ENCODE assay signal across 1 cellular context in genomic region chr16:67537636-67538591, GRCh38.
TF ChIP-seq lines count a peak whose summit lies in the region.

No MANE protein-coding gene starts in this region.

TF ChIP-seq in HepG2, 621 proteins besides CTCF, POLR2A, EP300 and RAD21 (continued from another document and continues in another):
- no peak for TF ChIP-seq TOPORS (CRISPR knock-in tag; IDR thresholded peaks at IDR 0.05)
- TF ChIP-seq BORCS8-MEF2B (CRISPR knock-in tag; IDR thresholded peaks at IDR 0.05) = no peak
- TF ChIP-seq PCBP1 (IDR thresholded peaks at IDR 0.05; ENCODE audit: borderline replicate concordance, low read depth, low read length) = no peak
- TF ChIP-seq ZUFSP (CRISPR knock-in tag; IDR thresholded peaks at IDR 0.05; ENCODE audit: borderline replicate concordance) = no peak
- TF ChIP-seq ZC3H13 (CRISPR knock-in tag; IDR thresholded peaks at IDR 0.05) = no peak; the same call in 1 of the 2 replicates
- no peak; the same call in 1 of the 2 replicates for TF ChIP-seq ZIK1 (CRISPR knock-in tag; IDR thresholded peaks at IDR 0.05; ENCODE audit: borderline replicate concordance, low read depth)
- TF ChIP-seq ZNF3 (CRISPR knock-in tag; IDR thresholded peaks at IDR 0.05) = no peak
- no peak for TF ChIP-seq CENPBD1 (CRISPR knock-in tag; IDR thresholded peaks at IDR 0.05; ENCODE audit: borderline replicate concordance, low read depth)
- TF ChIP-seq ZNF367 (CRISPR knock-in tag; IDR thresholded peaks at IDR 0.05; ENCODE audit: borderline replicate concordance) = no peak
- peak; percentile 73 for TF ChIP-seq HDAC1 (CRISPR knock-in tag; IDR thresholded peaks at IDR 0.05)
- TF ChIP-seq E2F2 (CRISPR knock-in tag; IDR thresholded peaks at IDR 0.05; ENCODE audit: borderline replicate concordance) = no peak
- TF ChIP-seq SMARCE1 (IDR thresholded peaks at IDR 0.05; ENCODE audit: borderline replicate concordance) = no peak
- no peak for TF ChIP-seq MATR3 (CRISPR knock-in tag; IDR thresholded peaks at IDR 0.05)
- TF ChIP-seq BCL3 (CRISPR knock-in tag; IDR thresholded peaks at IDR 0.05) = peak; percentile 16; the same call in 1 of the 2 replicates
- TF ChIP-seq HNRNPK (IDR thresholded peaks at IDR 0.05; ENCODE audit: low read depth, low read length, poor library complexity, severe bottlenecking) = peak; percentile 84
- TF ChIP-seq THAP9 (CRISPR knock-in tag; IDR thresholded peaks at IDR 0.05; ENCODE audit: borderline replicate concordance) = no peak
- TF ChIP-seq JUN (CRISPR knock-in tag; IDR thresholded peaks at IDR 0.05) = no peak
- TF ChIP-seq ZNF629 (CRISPR knock-in tag; conservative IDR thresholded peaks at IDR 0.05) = no peak
- TF ChIP-seq ZNF670 (CRISPR knock-in tag; IDR thresholded peaks at IDR 0.05; ENCODE audit: borderline replicate concordance) = no peak
- TF ChIP-seq AKAP8 (CRISPR knock-in tag; IDR thresholded peaks at IDR 0.05) = no peak; the same call in 1 of the 2 replicates
- peak; percentile 90 for TF ChIP-seq ZBTB7A (CRISPR knock-in tag; IDR thresholded peaks at IDR 0.05)
- TF ChIP-seq ZNF883 (CRISPR knock-in tag; IDR thresholded peaks at IDR 0.05; ENCODE audit: not compliant biosample characterization) = no peak
- TF ChIP-seq HINFP (CRISPR knock-in tag; IDR thresholded peaks at IDR 0.05; ENCODE audit: low read depth) = peak; percentile 50; the same call in 1 of the 2 replicates
- no peak for TF ChIP-seq POGZ (CRISPR knock-in tag; IDR thresholded peaks at IDR 0.05)
- TF ChIP-seq NFIB (CRISPR knock-in tag; IDR thresholded peaks at IDR 0.05; ENCODE audit: borderline replicate concordance) = no peak
- TF ChIP-seq SRY (CRISPR knock-in tag; IDR thresholded peaks at IDR 0.05) = 0 out of 2 replicates have a peak, but pooled peaks have one; percentile 35
- TF ChIP-seq GTF2F1 (IDR thresholded peaks at IDR 0.05; ENCODE audit: low read length) = no peak
- no peak for TF ChIP-seq PLRG1 (conservative IDR thresholded peaks at IDR 0.05)
- no peak for TF ChIP-seq IKZF4 (CRISPR knock-in tag; IDR thresholded peaks at IDR 0.05; ENCODE audit: borderline replicate concordance, low read depth, not compliant biosample characterization)
- TF ChIP-seq AHR (CRISPR knock-in tag; IDR thresholded peaks at IDR 0.05) = no peak
- 0 out of 2 replicates have a peak, but pooled peaks have one; percentile 10 for TF ChIP-seq ZBTB43 (CRISPR knock-in tag; conservative IDR thresholded peaks at IDR 0.05)
- peak; percentile 66; the same call in 1 of the 2 replicates for TF ChIP-seq ZNF441 (CRISPR knock-in tag; IDR thresholded peaks at IDR 0.05; ENCODE audit: borderline replicate concordance)
- no peak for TF ChIP-seq ZEB1 (IDR thresholded peaks at IDR 0.05; ENCODE audit: insufficient replicate concordance, low read depth)
- TF ChIP-seq ATF7 (IDR thresholded peaks at IDR 0.05) = no peak
- no peak for TF ChIP-seq ATF7 (CRISPR knock-in tag; IDR thresholded peaks at IDR 0.05)
- TF ChIP-seq SIN3B (IDR thresholded peaks at IDR 0.05; ENCODE audit: low read length) = no peak
- peak; percentile 65 for TF ChIP-seq MED1 (CRISPR knock-in tag; IDR thresholded peaks at IDR 0.05)
- no peak for TF ChIP-seq ZNF205 (CRISPR knock-in tag; IDR thresholded peaks at IDR 0.05)
- no peak for TF ChIP-seq SMAD3 (CRISPR knock-in tag; IDR thresholded peaks at IDR 0.05)
- no peak for TF ChIP-seq HDAC6 (IDR thresholded peaks at IDR 0.05; ENCODE audit: low read depth, low read length)
- no peak for TF ChIP-seq HNF1B (CRISPR knock-in tag; IDR thresholded peaks at IDR 0.05)
- 0 out of 2 replicates have a peak, but pooled peaks have one; percentile 48 for TF ChIP-seq ZFP90 (CRISPR knock-in tag; IDR thresholded peaks at IDR 0.05; ENCODE audit: borderline replicate concordance)
- TF ChIP-seq PRDM10 (CRISPR knock-in tag; IDR thresholded peaks at IDR 0.05; ENCODE audit: low read depth) = no peak
- no peak for TF ChIP-seq ARID3A (IDR thresholded peaks at IDR 0.05; ENCODE audit: low read depth, low read length)
